Comparison of ENCODE assay signal across 8 cellular contexts in the genomic region with DNA sequence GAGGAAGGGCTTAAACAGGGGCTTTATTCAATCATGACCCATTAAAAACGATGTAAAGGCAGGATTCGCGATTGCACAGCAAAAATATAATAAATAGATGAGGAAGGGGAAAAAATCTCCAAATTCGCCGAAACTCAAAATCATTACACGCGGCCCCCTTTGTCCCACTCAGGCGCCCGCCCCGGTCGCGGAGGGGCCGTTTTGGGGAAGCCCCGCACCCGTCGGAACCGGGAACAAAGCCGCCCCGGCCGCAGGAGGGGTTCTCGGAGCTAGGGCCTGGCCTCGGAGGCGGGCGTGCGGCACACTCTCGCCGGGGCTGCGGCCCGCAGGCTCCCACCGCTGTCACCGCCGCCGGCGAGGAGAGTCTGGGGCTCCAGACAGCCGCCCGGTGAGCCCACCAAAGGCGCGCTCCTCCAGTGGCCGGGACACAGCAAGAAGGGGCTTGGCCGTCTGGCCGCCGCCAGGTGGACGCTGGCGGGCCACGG.
DNase-seq lines count a peak whose midpoint lies in the region; ATAC-seq lines count a peak whose summit lies in the region.

No MANE protein-coding gene starts in this region.

- ATAC-seq in GM18858 (IDR thresholded peaks at IDR 0.05; ENCODE audit: unreplicated experiment) (peak; percentile 2), HG02798 (IDR thresholded peaks at IDR 0.05; ENCODE audit: poor library complexity, unreplicated experiment) (peak; percentile 20)

- H3K27ac ChIP-seq in angular gyrus (ENCODE audit: low read depth, low read length): peak overlapping the region; percentile 30

- no peaks in the 10 kb centered on the region for H3K9me3 ChIP-seq in iPS-18c (ENCODE audit: control insufficient read depth, insufficient read depth, low read length)

- DNase-seq in RPMI8226: peak; percentile 59
- DNase-seq in stimulated activated CD4-positive, alpha-beta T cell treated with anti-CD3 and anti-CD28 coated beads, Interleukin-15, amount 100 ng/mL, for 1 hour (ENCODE audit: low read depth in 1 of 2, low spot score in 1 of 2): peak; percentile 8 to 11
- no peak for DNase-seq in cerebellar nuclear complex (lab: John Stamatoyannopoulos, UW)
- DNase-seq in NCI-H1417 treated with DMSO at 0.1 percent for 48 hours (lab: John Stamatoyannopoulos, UW): no peak

- H3K4me3 ChIP-seq in iPS-18c (ENCODE audit: insufficient read depth, low read depth, low read length): peak overlapping the region; percentile 89

Comparison
In these comparisons a context has a peak if more than half of its experiments do, and no peak if none do; other contexts are left out.
1. DNase-seq: peak in RPMI8226 (single experiment) and stimulated activated CD4-positive, alpha-beta T cell treated with anti-CD3 and anti-CD28 coated beads, Interleukin-15, amount 100 ng/mL, for 1 hour (2 of 2); none in cerebellar nuclear complex (0 of 2) and NCI-H1417 treated with DMSO at 0.1 percent for 48 hours (single experiment).